20 cellular contexts compared by ENCODE assay signal in genomic region chr21:41364308-41364707, GRCh38. TPM values are rescaled to one million over a fixed set of nuclear protein-coding genes. Genes with fewer than 3 reads are reported as not detected.
DNase-seq lines count a peak whose midpoint lies in the region; ATAC-seq and TF ChIP-seq lines count a peak whose summit lies in the region.
"Had no signal": no experiment of that assay in that cellular context is flagged by ENCODE, and none has a peak within 500 bp of the region (broad histone marks: within the 10 kb centered on the region; RNA-seq: fewer than 3 reads in every experiment).

No MANE protein-coding gene starts in this region.

- peaks cover 6 to 55% (median 13%) of the 10 kb centered on the region in 3 donors for H3K36me3 Mint-ChIP-seq in CD8-positive, alpha-beta memory T cell
- peaks cover 69% of the 10 kb centered on the region for H3K36me3 Mint-ChIP-seq in activated CD4-positive, alpha-beta memory T cell treated with anti-CD3 and anti-CD28 coated beads, Interleukin-2, amount 10 ng/mL, durations not matched to agents 7 days and 5 days (ENCODE audit: low read depth)
- H3K36me3 Mint-ChIP-seq: stimulated activated naive B cell treated with anti-CD40 and anti-IgM and Interleukin-4, amounts not matched to agents 10 μg/mL and 1 μg/mL and 100 μg/mL, for 72 hours had no signal

- H3K4me3 ChIP-seq in CD8-positive, alpha-beta memory T cell (ENCODE audit: low read length) = no peak overlapping the region
- no peak overlapping the region for H3K4me3 ChIP-seq in right lobe of liver
- no peak overlapping the region for H3K4me3 ChIP-seq in GM23248
- H3K4me3 ChIP-seq: colonic mucosa had no signal

- H3K4me3 Mint-ChIP-seq in CD8-positive, alpha-beta memory T cell = peak overlapping the region in 5 of 7 donors; percentile 66 to 95 (median 84)
- peak overlapping the region; percentile 94 for H3K4me3 Mint-ChIP-seq in activated CD4-positive, alpha-beta memory T cell treated with anti-CD3 and anti-CD28 coated beads, Interleukin-2, amount 10 ng/mL, durations not matched to agents 7 days and 5 days
- H3K4me3 Mint-ChIP-seq: stimulated activated naive B cell treated with anti-CD40 and anti-IgM and Interleukin-4, amounts not matched to agents 10 μg/mL and 1 μg/mL and 100 μg/mL, for 72 hours had no signal

- TF ChIP-seq CTCF in right lobe of liver (IDR thresholded peaks at IDR 0.05) = no peak

- POLR2A ChIA-PET in CD8-positive, alpha-beta memory T cell (lab: Charles Lee) = interaction anchor here (3.5 kb wide), 1 partner anchor 62 kb away, joined by 19 read pairs; the partner anchor contains the start of gene MX1
- POLR2A ChIA-PET in activated CD4-positive, alpha-beta memory T cell treated with anti-CD3 and anti-CD28 coated beads, Interleukin-2, amount 10 ng/mL, durations not matched to agents 7 days and 5 days (lab: Charles Lee) = interaction anchor here (1.0 to 1.3 kb wide), 2 partner anchors 43 to 62 kb away, joined by 3 to 4 read pairs; partner anchors contain the start of gene MX1

- H3K27ac Mint-ChIP-seq in CD8-positive, alpha-beta memory T cell = peak overlapping the region; percentile 90 to 100 (median 99)
- H3K27ac Mint-ChIP-seq in activated CD4-positive, alpha-beta memory T cell treated with anti-CD3 and anti-CD28 coated beads, Interleukin-2, amount 10 ng/mL, durations not matched to agents 7 days and 5 days = no peak overlapping the region
- H3K27ac Mint-ChIP-seq: stimulated activated naive B cell treated with anti-CD40 and anti-IgM and Interleukin-4, amounts not matched to agents 10 μg/mL and 1 μg/mL and 100 μg/mL, for 72 hours had no signal

- H3K79me2 ChIP-seq in GM23248 (ENCODE audit: insufficient read depth) = no peaks in the 10 kb centered on the region

- peaks cover 54% of the 10 kb centered on the region for H3K4me1 ChIP-seq in CD8-positive, alpha-beta memory T cell (ENCODE audit: insufficient read depth, low read length)
- H3K4me1 ChIP-seq in right lobe of liver = no peaks in the 10 kb centered on the region
- H3K4me1 ChIP-seq in GM23248 (ENCODE audit: insufficient read depth) = peaks cover 14% of the 10 kb centered on the region; the same call in 1 of the 2 replicates

- H4K20me1 ChIP-seq in GM23248 (ENCODE audit: insufficient read depth) = no peaks in the 10 kb centered on the region

- 60% methylated on average over 3 of the region's 6 CpGs for WGBS in right lobe of liver (ENCODE audit: insufficient coverage, low coverage, low lambda C conversion rate, missing lambda C conversion rate)
- WGBS in GM23248 (ENCODE audit: low coverage in 1 of 2, low lambda C conversion rate in 2 of 2, missing lambda C conversion rate in 2 of 2), 2 experiments = 73 to 88% methylated on average over 6 of the region's 6 CpGs

- no peaks in the 10 kb centered on the region for H3K9me2 ChIP-seq in GM23248 (ENCODE audit: insufficient read depth)

- CTCF ChIA-PET in CD8-positive, alpha-beta memory T cell (lab: Charles Lee) = no interaction called here
- CTCF ChIA-PET in activated CD4-positive, alpha-beta memory T cell treated with anti-CD3 and anti-CD28 coated beads, Interleukin-2, amount 10 ng/mL, durations not matched to agents 7 days and 5 days (lab: Charles Lee) = no interaction called here

- intact Hi-C loops in right lobe of liver (cut with DNase I) = no loop called here

- in situ Hi-C loops in GM23248 (cut with MboI) = no loop called here

- ATAC-seq in right lobe of liver (no peak), HG03460 (IDR thresholded peaks at IDR 0.05; ENCODE audit: unreplicated experiment) (no peak)
- ATAC-seq: left cardiac atrium; stimulated activated naive B cell treated with anti-CD40 and anti-IgM and Interleukin-4, amounts not matched to agents 10 μg/mL and 1 μg/mL and 100 μg/mL, for 72 hours had no signal

- peaks cover 12% of the 10 kb centered on the region for H3F3A ChIP-seq in GM23248 (ENCODE audit: insufficient read depth)

- peaks cover 0 to 2% (median 0%) of the 10 kb centered on the region in 5 donors for H3K9me3 Mint-ChIP-seq in CD8-positive, alpha-beta memory T cell
- no peaks in the 10 kb centered on the region for H3K9me3 Mint-ChIP-seq in activated CD4-positive, alpha-beta memory T cell treated with anti-CD3 and anti-CD28 coated beads, Interleukin-2, amount 10 ng/mL, durations not matched to agents 7 days and 5 days
- H3K9me3 Mint-ChIP-seq: stimulated activated naive B cell treated with anti-CD40 and anti-IgM and Interleukin-4, amounts not matched to agents 10 μg/mL and 1 μg/mL and 100 μg/mL, for 72 hours had no signal

- H3K36me3 ChIP-seq in CD8-positive, alpha-beta memory T cell (ENCODE audit: insufficient read depth, low read length) = no peaks in the 10 kb centered on the region
- H3K36me3 ChIP-seq in right lobe of liver = no peaks in the 10 kb centered on the region
- no peaks in the 10 kb centered on the region for H3K36me3 ChIP-seq in GM23248 (ENCODE audit: low read depth)
- H3K36me3 ChIP-seq: colonic mucosa had no signal

- H3K9ac ChIP-seq in GM23248 = no peak overlapping the region

- H3K27ac ChIP-seq in CD8-positive, alpha-beta memory T cell (ENCODE audit: low read depth, low read length) = no peak overlapping the region
- no peak overlapping the region for H3K27ac ChIP-seq in right lobe of liver
- no peak overlapping the region for H3K27ac ChIP-seq in GM23248
- H3K27ac ChIP-seq: C4-2B, colonic mucosa, VCaP had no signal

- no peak overlapping the region for H3K4me2 ChIP-seq in GM23248 (ENCODE audit: unreplicated experiment)

- no peaks in the 10 kb centered on the region for H3K9me3 ChIP-seq in CD8-positive, alpha-beta memory T cell (ENCODE audit: low read length)
- H3K9me3 ChIP-seq in right lobe of liver (no peaks in the 10 kb centered on the region), GM23248 (ENCODE audit: low read depth) (no peaks in the 10 kb centered on the region)
- H3K9me3 ChIP-seq: colonic mucosa had no signal

- no peaks in the 10 kb centered on the region for H3K27me3 ChIP-seq in CD8-positive, alpha-beta memory T cell (ENCODE audit: insufficient read depth, low read length, poor library complexity, severe bottlenecking)
- no peaks in the 10 kb centered on the region for H3K27me3 ChIP-seq in right lobe of liver
- no peaks in the 10 kb centered on the region; the same call in 1 of the 2 replicates for H3K27me3 ChIP-seq in GM23248 (replicated peaks; ENCODE audit: insufficient read depth)
- H3K27me3 ChIP-seq: colonic mucosa had no signal

- H2AFZ ChIP-seq in GM23248 = no peak overlapping the region

- DNase-seq in activated CD4-positive, alpha-beta T cell treated with anti-CD3 and anti-CD28 coated beads for 1 hour = peak; percentile 14
- no peak for DNase-seq in activated CD4-positive, alpha-beta T cell treated with anti-CD3 and anti-CD28 coated beads, Interleukin-2, amount 50 U/mL, for 4 hours
- peak in 1 of 5 donors; percentile 37 for DNase-seq in CD8-positive, alpha-beta memory T cell
- DNase-seq in activated CD4-positive, alpha-beta memory T cell treated with anti-CD3 and anti-CD28 coated beads, Interleukin-2, amount 10 ng/mL, durations not matched to agents 7 days and 5 days = no peak
- DNase-seq in mesenteric fat pad (ENCODE audit: low spot score) (peak; percentile 60), right lobe of liver (no peak), GM23248 (no peak)
- DNase-seq: 8988T; activated CD8-positive, alpha-beta memory T cell treated with anti-CD3 and anti-CD28 coated beads, Interleukin-2, amount 50 U/mL, for 48 hours; colonic mucosa; foreskin melanocyte; NCI-H2081 treated with DMSO at 0.1 percent for 48 hours; NCI-H510A; retina; stimulated activated naive B cell treated with anti-CD40 and anti-IgM and Interleukin-4, amounts not matched to agents 10 μg/mL and 1 μg/mL and 100 μg/mL, for 72 hours; SW 1271 had no signal

- H3K4me1 Mint-ChIP-seq in CD8-positive, alpha-beta memory T cell = peaks cover 51 to 80% (median 71%) of the 10 kb centered on the region in 3 donors
- peaks cover 78% of the 10 kb centered on the region for H3K4me1 Mint-ChIP-seq in activated CD4-positive, alpha-beta memory T cell treated with anti-CD3 and anti-CD28 coated beads, Interleukin-2, amount 10 ng/mL, durations not matched to agents 7 days and 5 days

- peaks cover 0 to 7% of the 10 kb centered on the region in 2 donors for H3K27me3 Mint-ChIP-seq in CD8-positive, alpha-beta memory T cell
- H3K27me3 Mint-ChIP-seq in activated CD4-positive, alpha-beta memory T cell treated with anti-CD3 and anti-CD28 coated beads, Interleukin-2, amount 10 ng/mL, durations not matched to agents 7 days and 5 days = no peaks in the 10 kb centered on the region
- H3K27me3 Mint-ChIP-seq: stimulated activated naive B cell treated with anti-CD40 and anti-IgM and Interleukin-4, amounts not matched to agents 10 μg/mL and 1 μg/mL and 100 μg/mL, for 72 hours had no signal

- no peak for TF ChIP-seq POLR2A in right lobe of liver (IDR thresholded peaks at IDR 0.05)

RNA-seq across cellular contexts. Expression of gene MX2, which starts 2.5 kb away (rescaled TPM):
- 10 to 100 TPM; 13.2 to 17.1 TPM for total RNA-seq in CD8-positive, alpha-beta memory T cell
- polyA plus RNA-seq in CD8-positive, alpha-beta memory T cell = 37.2 TPM
- 100 to 1,000 TPM; 167 to 171 TPM for total RNA-seq in activated CD4-positive, alpha-beta memory T cell treated with anti-CD3 and anti-CD28 coated beads, Interleukin-2, amount 10 ng/mL, durations not matched to agents 7 days and 5 days
- total RNA-seq in mesenteric fat pad (39.9 TPM), right lobe of liver (1 to 10 TPM in 4 of 6 experiments, under 1 TPM in 2; 0.49 to 1.9 (median 1.5) TPM)
- 0.54 and 2.8 TPM in 2 replicates for total RNA-seq in GM23248 (2014; rRNA removed; shearing (Covaris generic))
- 0.46 and 0.85 TPM in 2 replicates for polyA plus RNA-seq in GM23248 (2016; fragmentation: Nextera tagmentation; extraction: Ambion mirVana)

RNA-seq across cellular contexts. Expression of gene FAM3B, which starts 47.7 kb away (rescaled TPM):
- not detected for total RNA-seq in CD8-positive, alpha-beta memory T cell
- not detected for polyA plus RNA-seq in CD8-positive, alpha-beta memory T cell
- total RNA-seq in activated CD4-positive, alpha-beta memory T cell treated with anti-CD3 and anti-CD28 coated beads, Interleukin-2, amount 10 ng/mL, durations not matched to agents 7 days and 5 days = not detected
- total RNA-seq in mesenteric fat pad (0.90 TPM), right lobe of liver (under 1 TPM in 4 of 6 experiments, not detected in 2; 0.49 to 0.95 (median 0.76) TPM)
- not detected in 2 replicates for total RNA-seq in GM23248 (2014; rRNA removed; shearing (Covaris generic))
- not detected in 2 replicates for polyA plus RNA-seq in GM23248 (2016; fragmentation: Nextera tagmentation; extraction: Ambion mirVana)

Comparison
In these comparisons a context has a peak if more than half of its experiments do, and no peak if none do; other contexts are left out.
1. DNase-seq: peak in activated CD4-positive, alpha-beta T cell treated with anti-CD3 and anti-CD28 coated beads for 1 hour (single experiment) and mesenteric fat pad (single experiment); none in activated CD4-positive, alpha-beta T cell treated with anti-CD3 and anti-CD28 coated beads, Interleukin-2, amount 50 U/mL, for 4 hours (0 of 2), activated CD4-positive, alpha-beta memory T cell treated with anti-CD3 and anti-CD28 coated beads, Interleukin-2, amount 10 ng/mL, durations not matched to agents 7 days and 5 days (single experiment), right lobe of liver (0 of 3) and GM23248 (single experiment).